19 cellular contexts compared by ENCODE assay signal in the genomic region with DNA sequence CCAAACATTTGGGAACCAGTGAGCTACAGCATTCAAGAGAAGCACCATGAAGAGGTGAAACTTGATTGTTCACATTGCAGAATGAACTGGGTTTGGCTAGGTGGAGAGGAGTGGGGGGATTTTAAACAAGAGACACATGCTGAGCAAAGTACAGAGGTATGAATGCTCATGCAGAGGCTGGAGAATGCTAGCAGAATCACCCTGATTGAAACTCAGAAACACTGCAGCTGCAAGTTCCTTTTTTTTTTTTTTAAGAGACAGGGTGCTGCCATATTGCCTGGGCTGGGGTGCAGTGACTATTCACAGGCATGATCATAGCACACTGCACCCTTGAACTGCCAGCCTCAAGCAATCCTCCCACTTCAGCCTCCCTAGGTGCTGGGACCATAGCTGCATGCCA. TPM values are rescaled to one million over a fixed set of nuclear protein-coding genes. Genes with fewer than 3 reads are reported as not detected.
DNase-seq lines count a peak whose midpoint lies in the region; TF ChIP-seq lines count a peak whose summit lies in the region.
"Had no signal": no experiment of that assay in that cellular context is flagged by ENCODE, and none has a peak within 500 bp of the region (broad histone marks: within the 10 kb centered on the region; RNA-seq: fewer than 3 reads in every experiment).

No MANE protein-coding gene starts in this region.

- intact Hi-C loops in esophagus muscularis mucosa (cut with DNase I) = no loop called here

- no peak overlapping the region for H3T11ph ChIP-seq in H9 (ENCODE audit: low read length)

- H3K9me3 ChIP-seq in H9 (ENCODE audit: control insufficient read depth, low read depth, low read length) (no peaks in the 10 kb centered on the region), esophagus muscularis mucosa (no peaks in the 10 kb centered on the region)
- H3K9me3 ChIP-seq: BLaER1, MG63, SJSA1 had no signal

- H3K4ac ChIP-seq in H9 (ENCODE audit: low read depth, low read length) = no peak overlapping the region

- H4K20me1 ChIP-seq in H9 (ENCODE audit: control insufficient read depth, insufficient read depth, insufficient read length) = no peaks in the 10 kb centered on the region

- no peak for TF ChIP-seq CTCF in GM06990 (IDR thresholded peaks at IDR 0.05; ENCODE audit: insufficient read depth, low read length, poor library complexity, severe bottlenecking)
- no peak for TF ChIP-seq CTCF in H9 (conservative IDR thresholded peaks at IDR 0.05)
- no peak for TF ChIP-seq CTCF in NB4 (IDR thresholded peaks at IDR 0.05; ENCODE audit: low read depth, low read length)
- TF ChIP-seq CTCF in esophagus muscularis mucosa (IDR thresholded peaks at IDR 0.05) = no peak
- no peak for TF ChIP-seq CTCF in foreskin fibroblast (IDR thresholded peaks at IDR 0.05; ENCODE audit: low read depth, low read length)
- TF ChIP-seq CTCF in HFFc6 (IDR thresholded peaks at IDR 0.05) = no peak

- TF ChIP-seq EP300 in esophagus muscularis mucosa (IDR thresholded peaks at IDR 0.05) = no peak

- H3K56ac ChIP-seq in H9 (ENCODE audit: insufficient read length, low read depth, low read length) = no peak overlapping the region

- H3K4me1 ChIP-seq in H9 (ENCODE audit: insufficient read depth, low read length) (peaks cover 13% of the 10 kb centered on the region; the same call in 1 of the 2 replicates), esophagus muscularis mucosa (peaks cover 0 to 16% (median 9%) of the 10 kb centered on the region in 4 donors)

- H2AFZ ChIP-seq in H9 (ENCODE audit: low read length) = no peak overlapping the region

- H3K4me3 Mint-ChIP-seq in H9 (no peak overlapping the region), HFFc6 (no peak overlapping the region)
- H3K4me3 Mint-ChIP-seq: CD8-positive, alpha-beta memory T cell; T-helper 17 cell had no signal

- H4K91ac ChIP-seq in H9 (ENCODE audit: insufficient read length, low read depth, low read length) = no peak overlapping the region

- no peak overlapping the region for H2BK12ac ChIP-seq in H9 (ENCODE audit: insufficient read length, low read depth, low read length)

- no peaks in the 10 kb centered on the region for H3K23me2 ChIP-seq in H9 (ENCODE audit: insufficient read length, low read depth, low read length, poor library complexity, severe bottlenecking)

- H3K36me3 Mint-ChIP-seq in H9 (ENCODE audit: insufficient read depth in 1 of 3, low read depth in 3 of 3) (peaks cover 0 to 8% (median 4%) of the 10 kb centered on the region in 3 experiments; a peak in 2 of 7 replicates), HFFc6 (ENCODE audit: low read depth) (no peaks in the 10 kb centered on the region)

- no peak overlapping the region for H3K23ac ChIP-seq in H9 (ENCODE audit: insufficient read length, low read depth, low read length)

- H3K14ac ChIP-seq in H9 (ENCODE audit: insufficient read depth, low read length) = no peak overlapping the region

- DNase-seq in GM06990 (ENCODE audit: extremely low read depth, insufficient read length) = peak; percentile 17
- DNase-seq in H9 = no peak
- peak; percentile 43 for DNase-seq in NB4 (ENCODE audit: low read depth)
- DNase-seq in esophagus muscularis mucosa (ENCODE audit: extremely low spot score) = peak; percentile 17
- DNase-seq in stimulated activated CD8-positive, alpha-beta memory T cell treated with anti-CD3 and anti-CD28 coated beads, Interleukin-4, amount 100 ng/mL, for 48 hours = no peak
- DNase-seq in foreskin fibroblast = no peak
- no peak for DNase-seq in CD1c-positive myeloid dendritic cell (ENCODE audit: extremely low spot score)
- no peak for DNase-seq in HFFc6
- DNase-seq: CD8-positive, alpha-beta memory T cell; Kasumi-1; MG63; NCI-H187; NCI-H2107; NCI-H226; NCI-H524; NCI-H82; T-helper 17 cell had no signal

- H3K79me1 ChIP-seq in H9 (ENCODE audit: insufficient read depth, low read depth, low read length, poor library complexity, severe bottlenecking) = peaks cover 6% of the 10 kb centered on the region

- TF ChIP-seq POLR2A in NB4 (IDR thresholded peaks at IDR 0.05; ENCODE audit: extremely low read depth, insufficient read length) (no peak), esophagus muscularis mucosa (IDR thresholded peaks at IDR 0.05; ENCODE audit: low read depth) (no peak)

- no peak overlapping the region for H2BK5ac ChIP-seq in H9 (ENCODE audit: insufficient read length, low read length)

- H4K8ac ChIP-seq in H9 (replicated peaks; ENCODE audit: insufficient read length, low read depth, low read length) = no peak overlapping the region

- no peak overlapping the region for H2BK15ac ChIP-seq in H9 (ENCODE audit: low read depth, low read length)

- no peaks in the 10 kb centered on the region for H3K27me3 Mint-ChIP-seq in H9 (ENCODE audit: low read depth)
- H3K27me3 Mint-ChIP-seq in HFFc6 (ENCODE audit: insufficient read depth) = no peaks in the 10 kb centered on the region
- H3K27me3 Mint-ChIP-seq: CD8-positive, alpha-beta memory T cell; T-helper 17 cell had no signal

- 0 out of 2 replicates have a peak, but pooled peaks cover 1% of the 10 kb centered on the region for H3K79me2 ChIP-seq in H9 (ENCODE audit: insufficient read depth, low read length)

- peak overlapping the region; percentile 69 to 92 (median 87); a peak in 3 of 7 replicates for H3K27ac Mint-ChIP-seq in H9
- H3K27ac Mint-ChIP-seq in HFFc6 = no peak overlapping the region
- H3K27ac Mint-ChIP-seq: CD8-positive, alpha-beta memory T cell; T-helper 17 cell had no signal

- no peak overlapping the region for H4K5ac ChIP-seq in H9 (ENCODE audit: insufficient read length, low read depth, low read length)

- H3K27me3 ChIP-seq in GM06990 (replicated peaks; ENCODE audit: control insufficient read depth, insufficient read depth, low read length) (no peaks in the 10 kb centered on the region), H9 (ENCODE audit: insufficient read depth, low read length) (no peaks in the 10 kb centered on the region), esophagus muscularis mucosa (no peaks in the 10 kb centered on the region)
- H3K27me3 ChIP-seq: BLaER1, MG63, SJSA1 had no signal

- H3K4me2 ChIP-seq in H9 (ENCODE audit: insufficient read depth, insufficient read length, low read length) = no peak overlapping the region
- H3K4me2 ChIP-seq: BLaER1 had no signal

- H3K4me1 Mint-ChIP-seq in H9 = peaks cover 55 to 57% of the 10 kb centered on the region in 2 experiments
- peaks cover 18% of the 10 kb centered on the region for H3K4me1 Mint-ChIP-seq in HFFc6 (ENCODE audit: low read depth)

- H3K27ac ChIP-seq in H9 (ENCODE audit: insufficient read length, low read depth, low read length) (no peak overlapping the region), esophagus muscularis mucosa (replicated peaks in 1 of 4) (no peak overlapping the region)
- H3K27ac ChIP-seq: BLaER1, SJSA1 had no signal

- H3K18ac ChIP-seq in H9 (ENCODE audit: insufficient read length, low read depth, low read length) = no peak overlapping the region

- H2BK120ac ChIP-seq in H9 (ENCODE audit: low read depth, low read length, poor library complexity, severe bottlenecking) = no peak overlapping the region

- H3K36me3 ChIP-seq in GM06990 (ENCODE audit: control insufficient read depth, insufficient read depth, low read length) (no peaks in the 10 kb centered on the region), esophagus muscularis mucosa (no peaks in the 10 kb centered on the region)
- H3K36me3 ChIP-seq: BLaER1, MG63, SJSA1 had no signal

- H3K4me3 ChIP-seq in GM06990 (replicated peaks; ENCODE audit: low read depth, low read length) (no peak overlapping the region), NB4 (ENCODE audit: low read depth, low read length) (no peak overlapping the region), esophagus muscularis mucosa (no peak overlapping the region), foreskin fibroblast (ENCODE audit: low read depth in 1 of 2, low read length in 2 of 2) (no peak overlapping the region)
- H3K4me3 ChIP-seq: BLaER1, MG63, SJSA1 had no signal

- H2BK20ac ChIP-seq in H9 (ENCODE audit: low read depth, low read length, poor library complexity, severe bottlenecking) = no peak overlapping the region

- H3K9me3 Mint-ChIP-seq in H9 = no peaks in the 10 kb centered on the region; a peak in 1 of 5 replicates
- no peaks in the 10 kb centered on the region for H3K9me3 Mint-ChIP-seq in HFFc6
- H3K9me3 Mint-ChIP-seq: CD8-positive, alpha-beta memory T cell had no signal

- H2AK5ac ChIP-seq in H9 (ENCODE audit: insufficient read length, low read length) = no peak overlapping the region

- H3K9ac ChIP-seq in H9 (ENCODE audit: extremely low read depth, insufficient read length, low read length) = no peak overlapping the region
- H3K9ac ChIP-seq: BLaER1 had no signal

RNA-seq across cellular contexts. Expression of gene DENND1A, which starts 35.1 kb away (rescaled TPM):
- total RNA-seq in H9 (2021) = 18.0 and 20.4 TPM in 2 replicates
- total RNA-seq in esophagus muscularis mucosa = 10 to 100 TPM; 19.2 to 26.9 (median 24.0) TPM
- total RNA-seq in HFFc6 (2021; fragmentation: NEBNext Ultra II Directional; extraction: Animal tissue kit (Norgen Biotek cat#: 25700)) = 10 to 100 TPM; 25.4 to 38.3 (median 30.3) TPM

Comparison
In these comparisons a context has a peak if more than half of its experiments do, and no peak if none do; other contexts are left out.
1. DNase-seq: peak in GM06990 (single experiment), NB4 (single experiment) and esophagus muscularis mucosa (single experiment); none in H9 (single experiment), stimulated activated CD8-positive, alpha-beta memory T cell treated with anti-CD3 and anti-CD28 coated beads, Interleukin-4, amount 100 ng/mL, for 48 hours (single experiment), foreskin fibroblast (0 of 2), CD1c-positive myeloid dendritic cell (single experiment) and HFFc6 (single experiment).